1 cellular context compared by ENCODE assay signal in the genomic region with DNA sequence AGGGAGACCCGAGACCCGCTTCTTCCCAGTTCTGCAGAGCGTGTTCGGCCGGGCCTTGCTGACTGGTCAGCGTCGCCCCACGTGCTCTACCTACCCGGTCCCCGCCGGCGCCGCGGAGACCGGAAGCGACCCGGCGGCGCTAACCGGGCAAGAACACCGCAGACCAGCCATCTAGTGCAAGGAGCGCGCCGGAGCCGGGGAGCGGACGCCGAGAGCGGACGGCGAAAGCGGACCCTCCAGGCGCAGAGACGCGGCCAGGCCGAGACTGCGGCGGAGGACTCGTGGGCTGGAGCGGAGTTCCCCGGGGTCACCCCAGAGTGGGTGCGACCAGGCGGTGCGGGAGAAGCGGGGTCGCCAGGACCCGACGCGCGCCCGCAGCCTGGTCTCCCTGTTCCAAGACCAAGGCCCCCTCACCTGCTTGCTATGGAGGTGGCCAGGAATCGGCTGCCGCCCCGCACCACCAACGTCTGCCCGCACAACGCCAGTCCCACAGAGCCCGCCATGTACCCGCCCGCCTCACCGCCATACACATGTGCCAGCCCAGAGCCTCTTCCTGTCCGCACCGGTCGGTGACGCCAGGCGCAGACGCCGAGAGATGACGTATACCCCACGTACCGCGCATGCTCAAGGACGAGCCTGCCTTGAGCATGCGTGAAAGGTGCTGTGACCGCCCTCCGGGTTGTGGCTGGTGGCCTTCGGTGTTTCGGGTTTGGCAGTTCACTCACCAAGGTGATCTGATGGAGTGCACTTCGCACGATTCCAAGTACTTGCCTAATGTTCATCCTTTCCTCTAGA.
TF ChIP-seq lines count a peak whose summit lies in the region.

TSS of gene WDR4 (minus strand) at position 547 of the 795 bp plus-strand sequence. CDS start at position 503, 44 bp downstream.

TF ChIP-seq in K562, 482 proteins besides CTCF, POLR2A, EP300 and RAD21 (continued from another document and continues in another):
- TF ChIP-seq TSHZ1 (CRISPR knock-in tag; IDR thresholded peaks at IDR 0.05) (no peak), RBM34 (IDR thresholded peaks at IDR 0.05; ENCODE audit: borderline replicate concordance, insufficient read depth, low read length) (no peak), SETDB1 (IDR thresholded peaks at IDR 0.05; ENCODE audit: low read length) (peak; percentile 77), ZNF212 (CRISPR knock-in tag; IDR thresholded peaks at IDR 0.05) (peak; percentile 30; the same call in 1 of the 2 replicates), OTX1 (CRISPR knock-in tag; IDR thresholded peaks at IDR 0.05) (no peak), PHF8 (IDR thresholded peaks at IDR 0.05; ENCODE audit: borderline replicate concordance, low read length) (peak; percentile 95), PRDM10 (IDR thresholded peaks at IDR 0.05; ENCODE audit: partially characterized antibody) (peak; percentile 98), ETV6 (IDR thresholded peaks at IDR 0.05; ENCODE audit: borderline replicate concordance in 1 of 2, low read depth in 2 of 2, low read length in 1 of 2) (no peak; a peak in 1 of 4 replicates), ETV6 (CRISPR knock-in tag; IDR thresholded peaks at IDR 0.05; ENCODE audit: borderline replicate concordance) (peak; percentile 86), USF2 (CRISPR knock-in tag; IDR thresholded peaks at IDR 0.05) (peak; percentile 98), NR4A1 (CRISPR knock-in tag; IDR thresholded peaks at IDR 0.05) (no peak), NR4A1 (tag; IDR thresholded peaks at IDR 0.05) (no peak), USF1 (CRISPR knock-in tag; IDR thresholded peaks at IDR 0.05) (peak; percentile 98), TEAD4 (IDR thresholded peaks at IDR 0.05; ENCODE audit: low read length) (no peak), TEAD4 (CRISPR knock-in tag; IDR thresholded peaks at IDR 0.05; ENCODE audit: borderline replicate concordance) (no peak), CBX1 (IDR thresholded peaks at IDR 0.05; ENCODE audit: low read depth) (peak; percentile 38; the same call in 1 of the 2 replicates), ZNF184 (CRISPR knock-in tag; IDR thresholded peaks at IDR 0.05) (no peak), STAT5A (IDR thresholded peaks at IDR 0.05; ENCODE audit: borderline replicate concordance, low read length) (0 out of 2 replicates have a peak, but pooled peaks have one; percentile 25), GATA2 (CRISPR knock-in tag; IDR thresholded peaks at IDR 0.05) (no peak), GABPB1 (CRISPR knock-in tag; IDR thresholded peaks at IDR 0.05) (peak; percentile 95), TCFL5 (CRISPR knock-in tag; conservative IDR thresholded peaks at IDR 0.05) (no peak)
- TF ChIP-seq, protein P1, sequence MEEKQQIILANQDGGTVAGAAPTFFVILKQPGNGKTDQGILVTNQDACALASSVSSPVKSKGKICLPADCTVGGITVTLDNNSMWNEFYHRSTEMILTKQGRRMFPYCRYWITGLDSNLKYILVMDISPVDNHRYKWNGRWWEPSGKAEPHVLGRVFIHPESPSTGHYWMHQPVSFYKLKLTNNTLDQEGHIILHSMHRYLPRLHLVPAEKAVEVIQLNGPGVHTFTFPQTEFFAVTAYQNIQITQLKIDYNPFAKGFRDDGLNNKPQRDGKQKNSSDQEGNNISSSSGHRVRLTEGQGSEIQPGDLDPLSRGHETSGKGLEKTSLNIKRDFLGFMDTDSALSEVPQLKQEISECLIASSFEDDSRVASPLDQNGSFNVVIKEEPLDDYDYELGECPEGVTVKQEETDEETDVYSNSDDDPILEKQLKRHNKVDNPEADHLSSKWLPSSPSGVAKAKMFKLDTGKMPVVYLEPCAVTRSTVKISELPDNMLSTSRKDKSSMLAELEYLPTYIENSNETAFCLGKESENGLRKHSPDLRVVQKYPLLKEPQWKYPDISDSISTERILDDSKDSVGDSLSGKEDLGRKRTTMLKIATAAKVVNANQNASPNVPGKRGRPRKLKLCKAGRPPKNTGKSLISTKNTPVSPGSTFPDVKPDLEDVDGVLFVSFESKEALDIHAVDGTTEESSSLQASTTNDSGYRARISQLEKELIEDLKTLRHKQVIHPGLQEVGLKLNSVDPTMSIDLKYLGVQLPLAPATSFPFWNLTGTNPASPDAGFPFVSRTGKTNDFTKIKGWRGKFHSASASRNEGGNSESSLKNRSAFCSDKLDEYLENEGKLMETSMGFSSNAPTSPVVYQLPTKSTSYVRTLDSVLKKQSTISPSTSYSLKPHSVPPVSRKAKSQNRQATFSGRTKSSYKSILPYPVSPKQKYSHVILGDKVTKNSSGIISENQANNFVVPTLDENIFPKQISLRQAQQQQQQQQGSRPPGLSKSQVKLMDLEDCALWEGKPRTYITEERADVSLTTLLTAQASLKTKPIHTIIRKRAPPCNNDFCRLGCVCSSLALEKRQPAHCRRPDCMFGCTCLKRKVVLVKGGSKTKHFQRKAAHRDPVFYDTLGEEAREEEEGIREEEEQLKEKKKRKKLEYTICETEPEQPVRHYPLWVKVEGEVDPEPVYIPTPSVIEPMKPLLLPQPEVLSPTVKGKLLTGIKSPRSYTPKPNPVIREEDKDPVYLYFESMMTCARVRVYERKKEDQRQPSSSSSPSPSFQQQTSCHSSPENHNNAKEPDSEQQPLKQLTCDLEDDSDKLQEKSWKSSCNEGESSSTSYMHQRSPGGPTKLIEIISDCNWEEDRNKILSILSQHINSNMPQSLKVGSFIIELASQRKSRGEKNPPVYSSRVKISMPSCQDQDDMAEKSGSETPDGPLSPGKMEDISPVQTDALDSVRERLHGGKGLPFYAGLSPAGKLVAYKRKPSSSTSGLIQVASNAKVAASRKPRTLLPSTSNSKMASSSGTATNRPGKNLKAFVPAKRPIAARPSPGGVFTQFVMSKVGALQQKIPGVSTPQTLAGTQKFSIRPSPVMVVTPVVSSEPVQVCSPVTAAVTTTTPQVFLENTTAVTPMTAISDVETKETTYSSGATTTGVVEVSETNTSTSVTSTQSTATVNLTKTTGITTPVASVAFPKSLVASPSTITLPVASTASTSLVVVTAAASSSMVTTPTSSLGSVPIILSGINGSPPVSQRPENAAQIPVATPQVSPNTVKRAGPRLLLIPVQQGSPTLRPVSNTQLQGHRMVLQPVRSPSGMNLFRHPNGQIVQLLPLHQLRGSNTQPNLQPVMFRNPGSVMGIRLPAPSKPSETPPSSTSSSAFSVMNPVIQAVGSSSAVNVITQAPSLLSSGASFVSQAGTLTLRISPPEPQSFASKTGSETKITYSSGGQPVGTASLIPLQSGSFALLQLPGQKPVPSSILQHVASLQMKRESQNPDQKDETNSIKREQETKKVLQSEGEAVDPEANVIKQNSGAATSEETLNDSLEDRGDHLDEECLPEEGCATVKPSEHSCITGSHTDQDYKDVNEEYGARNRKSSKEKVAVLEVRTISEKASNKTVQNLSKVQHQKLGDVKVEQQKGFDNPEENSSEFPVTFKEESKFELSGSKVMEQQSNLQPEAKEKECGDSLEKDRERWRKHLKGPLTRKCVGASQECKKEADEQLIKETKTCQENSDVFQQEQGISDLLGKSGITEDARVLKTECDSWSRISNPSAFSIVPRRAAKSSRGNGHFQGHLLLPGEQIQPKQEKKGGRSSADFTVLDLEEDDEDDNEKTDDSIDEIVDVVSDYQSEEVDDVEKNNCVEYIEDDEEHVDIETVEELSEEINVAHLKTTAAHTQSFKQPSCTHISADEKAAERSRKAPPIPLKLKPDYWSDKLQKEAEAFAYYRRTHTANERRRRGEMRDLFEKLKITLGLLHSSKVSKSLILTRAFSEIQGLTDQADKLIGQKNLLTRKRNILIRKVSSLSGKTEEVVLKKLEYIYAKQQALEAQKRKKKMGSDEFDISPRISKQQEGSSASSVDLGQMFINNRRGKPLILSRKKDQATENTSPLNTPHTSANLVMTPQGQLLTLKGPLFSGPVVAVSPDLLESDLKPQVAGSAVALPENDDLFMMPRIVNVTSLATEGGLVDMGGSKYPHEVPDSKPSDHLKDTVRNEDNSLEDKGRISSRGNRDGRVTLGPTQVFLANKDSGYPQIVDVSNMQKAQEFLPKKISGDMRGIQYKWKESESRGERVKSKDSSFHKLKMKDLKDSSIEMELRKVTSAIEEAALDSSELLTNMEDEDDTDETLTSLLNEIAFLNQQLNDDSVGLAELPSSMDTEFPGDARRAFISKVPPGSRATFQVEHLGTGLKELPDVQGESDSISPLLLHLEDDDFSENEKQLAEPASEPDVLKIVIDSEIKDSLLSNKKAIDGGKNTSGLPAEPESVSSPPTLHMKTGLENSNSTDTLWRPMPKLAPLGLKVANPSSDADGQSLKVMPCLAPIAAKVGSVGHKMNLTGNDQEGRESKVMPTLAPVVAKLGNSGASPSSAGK (IDR thresholded peaks at IDR 0.05) = peak; percentile 45
- TF ChIP-seq, protein P2, sequence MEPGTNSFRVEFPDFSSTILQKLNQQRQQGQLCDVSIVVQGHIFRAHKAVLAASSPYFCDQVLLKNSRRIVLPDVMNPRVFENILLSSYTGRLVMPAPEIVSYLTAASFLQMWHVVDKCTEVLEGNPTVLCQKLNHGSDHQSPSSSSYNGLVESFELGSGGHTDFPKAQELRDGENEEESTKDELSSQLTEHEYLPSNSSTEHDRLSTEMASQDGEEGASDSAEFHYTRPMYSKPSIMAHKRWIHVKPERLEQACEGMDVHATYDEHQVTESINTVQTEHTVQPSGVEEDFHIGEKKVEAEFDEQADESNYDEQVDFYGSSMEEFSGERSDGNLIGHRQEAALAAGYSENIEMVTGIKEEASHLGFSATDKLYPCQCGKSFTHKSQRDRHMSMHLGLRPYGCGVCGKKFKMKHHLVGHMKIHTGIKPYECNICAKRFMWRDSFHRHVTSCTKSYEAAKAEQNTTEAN (CRISPR knock-in tag; IDR thresholded peaks at IDR 0.05) = no peak
- TF ChIP-seq, protein P3, sequence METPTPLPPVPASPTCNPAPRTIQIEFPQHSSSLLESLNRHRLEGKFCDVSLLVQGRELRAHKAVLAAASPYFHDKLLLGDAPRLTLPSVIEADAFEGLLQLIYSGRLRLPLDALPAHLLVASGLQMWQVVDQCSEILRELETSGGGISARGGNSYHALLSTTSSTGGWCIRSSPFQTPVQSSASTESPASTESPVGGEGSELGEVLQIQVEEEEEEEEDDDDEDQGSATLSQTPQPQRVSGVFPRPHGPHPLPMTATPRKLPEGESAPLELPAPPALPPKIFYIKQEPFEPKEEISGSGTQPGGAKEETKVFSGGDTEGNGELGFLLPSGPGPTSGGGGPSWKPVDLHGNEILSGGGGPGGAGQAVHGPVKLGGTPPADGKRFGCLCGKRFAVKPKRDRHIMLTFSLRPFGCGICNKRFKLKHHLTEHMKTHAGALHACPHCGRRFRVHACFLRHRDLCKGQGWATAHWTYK (CRISPR knock-in tag; IDR thresholded peaks at IDR 0.05) = peak; percentile 13; the same call in 1 of the 2 replicates
- TF ChIP-seq, protein P4, sequence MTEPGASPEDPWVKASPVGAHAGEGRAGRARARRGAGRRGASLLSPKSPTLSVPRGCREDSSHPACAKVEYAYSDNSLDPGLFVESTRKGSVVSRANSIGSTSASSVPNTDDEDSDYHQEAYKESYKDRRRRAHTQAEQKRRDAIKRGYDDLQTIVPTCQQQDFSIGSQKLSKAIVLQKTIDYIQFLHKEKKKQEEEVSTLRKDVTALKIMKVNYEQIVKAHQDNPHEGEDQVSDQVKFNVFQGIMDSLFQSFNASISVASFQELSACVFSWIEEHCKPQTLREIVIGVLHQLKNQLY (CRISPR knock-in tag; conservative IDR thresholded peaks at IDR 0.05) = no peak
